Comparison of ENCODE assay signal across 8 cellular contexts in the genomic region with DNA sequence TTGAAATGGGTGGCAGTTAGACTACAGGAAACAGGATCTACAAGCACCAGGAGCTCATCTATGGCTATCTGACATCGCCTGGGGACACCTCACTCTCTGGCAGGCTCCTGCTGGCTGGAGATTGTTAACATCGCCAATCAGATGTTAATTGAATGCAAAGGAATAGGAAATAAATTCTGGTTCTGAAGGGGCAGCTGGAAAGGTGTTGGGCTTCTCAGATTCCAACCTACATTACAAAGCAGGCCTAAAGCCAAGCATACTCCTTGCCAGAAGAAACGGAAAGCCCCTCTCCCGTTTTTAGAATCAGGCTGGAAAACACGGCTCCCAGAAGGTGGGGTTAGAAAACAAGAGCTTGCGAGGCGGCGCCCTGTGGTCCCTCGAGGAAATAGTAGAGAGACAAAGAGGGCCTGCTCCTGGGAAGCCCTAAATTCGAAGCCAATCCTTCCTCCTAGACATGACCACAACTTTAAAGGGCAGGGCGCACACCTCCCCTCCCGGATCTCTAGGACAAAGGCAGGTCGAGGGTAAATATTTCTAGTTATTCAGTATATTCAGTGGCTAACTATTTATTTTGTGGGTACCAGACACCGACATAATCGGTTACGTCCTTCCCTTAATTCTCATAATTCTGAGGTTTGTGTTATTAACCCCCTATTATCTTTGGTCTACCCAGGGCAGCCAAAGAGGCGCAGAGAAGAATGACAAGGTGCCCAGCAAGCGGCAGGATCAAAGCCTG. TPM values are rescaled to one million over a fixed set of nuclear protein-coding genes. Genes with fewer than 3 reads are reported as not detected.
DNase-seq lines count a peak whose midpoint lies in the region; ATAC-seq, FAIRE-seq and TF ChIP-seq lines count a peak whose summit lies in the region.

No MANE protein-coding gene starts in this region.

- H3K4me1 Mint-ChIP-seq in astrocyte (ENCODE audit: low read depth, unreplicated experiment): peaks cover 11% of the 10 kb centered on the region

- H2AFZ ChIP-seq in astrocyte (ENCODE audit: low read depth, low read length): peak overlapping the region; percentile 89

- peak overlapping the region; percentile 75 for H3K4me3 ChIP-seq in astrocyte (ENCODE audit: insufficient read depth, low read depth, low read length)
- H3K4me3 ChIP-seq in mucosa of rectum (ENCODE audit: low read length in 2 of 2): peak overlapping the region; percentile 83 to 86

- H3K27ac ChIP-seq in astrocyte (ENCODE audit: low read depth, low read length): no peak overlapping the region
- H3K27ac ChIP-seq in mucosa of rectum (ENCODE audit: low read depth in 2 of 2, low read length in 2 of 2): peak overlapping the region in 1 of 2 donors; percentile 18

- FAIRE-seq in astrocyte (lab: Jason Lieb, UNC): no peak

- no peak for TF ChIP-seq CTCF in astrocyte (IDR thresholded peaks at IDR 0.05; ENCODE audit: insufficient read depth, low read depth, low read length)

- H3K27me3 ChIP-seq in astrocyte (ENCODE audit: insufficient read depth, low read length): peaks cover 13% of the 10 kb centered on the region
- peaks cover 0 to 3% of the 10 kb centered on the region in 2 donors for H3K27me3 ChIP-seq in mucosa of rectum (ENCODE audit: control insufficient read depth in 2 of 2, insufficient read depth in 2 of 2, low read length in 2 of 2)

- DNase-seq in NCI-H1105 (lab: John Stamatoyannopoulos, UW) (peak; percentile 25), astrocyte (ENCODE audit: low read depth) (no peak), KG1 (lab: John Stamatoyannopoulos, UW) (no peak), nucleus accumbens (lab: John Stamatoyannopoulos, UW) (no peak), mucosa of gallbladder (ENCODE audit: low spot score) (no peak)

- H3K9ac ChIP-seq in astrocyte (ENCODE audit: low read length): peak overlapping the region; percentile 78
- H3K9ac ChIP-seq in mucosa of rectum (ENCODE audit: low read depth in 1 of 2, low read length in 2 of 2): peak overlapping the region; percentile 34 to 77

- no peaks in the 10 kb centered on the region for H3K27me3 Mint-ChIP-seq in astrocyte (ENCODE audit: low read depth, unreplicated experiment)

- H3K4me2 ChIP-seq in astrocyte (ENCODE audit: low read length): peak overlapping the region; percentile 96

- H3K4me1 ChIP-seq in astrocyte (ENCODE audit: insufficient read depth, low read length): peaks cover 15% of the 10 kb centered on the region
- peaks cover 0 to 9% of the 10 kb centered on the region in 2 donors for H3K4me1 ChIP-seq in mucosa of rectum (ENCODE audit: control insufficient read depth in 2 of 2, insufficient read depth in 2 of 2, low read length in 2 of 2)

- H3K9me3 ChIP-seq in astrocyte (ENCODE audit: insufficient read depth, low read depth, low read length) (no peaks in the 10 kb centered on the region), mucosa of rectum (ENCODE audit: control insufficient read depth in 2 of 2, low read length in 2 of 2) (no peaks in the 10 kb centered on the region)

- H3K9me3 Mint-ChIP-seq in astrocyte (ENCODE audit: unreplicated experiment): no peaks in the 10 kb centered on the region

- ATAC-seq in GM18511 (IDR thresholded peaks at IDR 0.05; ENCODE audit: unreplicated experiment): peak; percentile 1
- no peak for ATAC-seq in HG03039 (IDR thresholded peaks at IDR 0.05; ENCODE audit: unreplicated experiment)

- H4K20me1 ChIP-seq in astrocyte (ENCODE audit: insufficient read depth, low read length): no peaks in the 10 kb centered on the region

- peaks cover 5% of the 10 kb centered on the region for H3K79me2 ChIP-seq in astrocyte (ENCODE audit: insufficient read depth, low read length)

- no peaks in the 10 kb centered on the region for H3K36me3 ChIP-seq in astrocyte (ENCODE audit: insufficient read depth, low read length)
- no peaks in the 10 kb centered on the region for H3K36me3 ChIP-seq in mucosa of rectum (ENCODE audit: control insufficient read depth in 2 of 2, insufficient read depth in 2 of 2, low read length in 2 of 2)

- peak overlapping the region; percentile 21 for H3K27ac Mint-ChIP-seq in astrocyte (ENCODE audit: unreplicated experiment)

- peak overlapping the region; percentile 83 for H3K4me3 Mint-ChIP-seq in astrocyte (ENCODE audit: unreplicated experiment)

- H3K36me3 Mint-ChIP-seq in astrocyte (ENCODE audit: low read depth, unreplicated experiment): peaks cover under 1% of the 10 kb centered on the region

RNA-seq across cellular contexts. Expression of a gene that starts 0.8 kb away (rescaled TPM):
- 20.3 and 27.1 TPM in 2 replicates for total RNA-seq in astrocyte
- total RNA-seq in mucosa of gallbladder: 61.7 TPM
